23 cellular contexts compared by ENCODE assay signal in genomic region chr2:171807831-171808393, GRCh38.
DNase-seq lines count a peak whose midpoint lies in the region; ATAC-seq and TF ChIP-seq lines count a peak whose summit lies in the region.
"Had no signal": no experiment of that assay in that cellular context is flagged by ENCODE, and none has a peak within 500 bp of the region (broad histone marks: within the 10 kb centered on the region; RNA-seq: fewer than 3 reads in every experiment).

No MANE protein-coding gene starts in this region.

- DNase-seq in M059J (ENCODE audit: low read depth) (peak; percentile 66), astrocyte of the hippocampus (ENCODE audit: low read depth, low spot score) (peak; percentile 16), heart left ventricle (no peak), trophoblast cell (peak; percentile 34 to 42)
- no peak for DNase-seq in effector memory CD4-positive, alpha-beta T cell
- DNase-seq: activated CD4-positive, alpha-beta T cell treated with anti-CD3 and anti-CD28 coated beads, Interleukin-2, amount 10 ng/mL, durations not matched to agents 7 days and 5 days; anterior cingulate cortex; CD8-positive, alpha-beta T cell; DMS53; effector CD4-positive, alpha-beta T cell; GF-D8; glutamatergic neuron; Karpas-422; NCI-H1048; NCI-H187; NCI-H82; posterior cingulate gyrus; SJCRH30; stimulated activated naive CD4-positive, alpha-beta T cell; T-helper 2 cell; testis had no signal

- WGBS in heart left ventricle, 4 donors: 62 to 75% (median 69%) methylated on average over 5 of the region's 5 CpGs
- WGBS in trophoblast cell (ENCODE audit: extremely low coverage, insufficient coverage, insufficient read length): no CpG with 5 or more reads among the region's 5 CpGs

- no peak overlapping the region for H3K23ac ChIP-seq in trophoblast cell (ENCODE audit: low read length)

- H3K4me1 ChIP-seq in heart left ventricle (peaks cover 0 to 8% (median 0%) of the 10 kb centered on the region in 12 donors), trophoblast cell (ENCODE audit: control insufficient read depth in 1 of 2, insufficient read depth in 2 of 2, low read length in 2 of 2) (peaks cover 0 to 2% of the 10 kb centered on the region in 2 experiments)
- H3K4me1 ChIP-seq in effector memory CD4-positive, alpha-beta T cell (ENCODE audit: control insufficient read depth, insufficient read depth, low read length, poor library complexity, severe bottlenecking): no peaks in the 10 kb centered on the region
- H3K4me1 ChIP-seq: testis had no signal

- no peak overlapping the region for H2BK12ac ChIP-seq in trophoblast cell (ENCODE audit: low read length)

- no peak overlapping the region for H4K8ac ChIP-seq in trophoblast cell (ENCODE audit: low read depth, low read length)

- peak in 3 of 4 donors; percentile 13 to 36 (median 33) for ATAC-seq in heart left ventricle
- ATAC-seq in HG03097 (IDR thresholded peaks at IDR 0.05; ENCODE audit: low FRiP score, unreplicated experiment): no peak
- ATAC-seq in GM21723 (IDR thresholded peaks at IDR 0.05; ENCODE audit: unreplicated experiment): no peak
- ATAC-seq: CD8-positive, alpha-beta T cell had no signal

- no peak for TF ChIP-seq CTCF in heart left ventricle (IDR thresholded peaks at IDR 0.05)

- peak overlapping the region; percentile 24 for H3K4me2 ChIP-seq in trophoblast cell (ENCODE audit: low read length)

- intact Hi-C loops in heart left ventricle (cut with DNase I): no loop called here

- H3K14ac ChIP-seq in trophoblast cell (ENCODE audit: low read length): no peak overlapping the region

- TF ChIP-seq POLR2A in heart left ventricle (IDR thresholded peaks at IDR 0.05): no peak

- H3K9me3 ChIP-seq in heart left ventricle (no peaks in the 10 kb centered on the region), trophoblast cell (ENCODE audit: insufficient read depth, low read depth, low read length) (no peaks in the 10 kb centered on the region)
- no peaks in the 10 kb centered on the region for H3K9me3 ChIP-seq in effector memory CD4-positive, alpha-beta T cell (ENCODE audit: control insufficient read depth, low read length)
- H3K9me3 ChIP-seq: SJCRH30, testis had no signal

- H3K27ac ChIP-seq in heart left ventricle (no peak overlapping the region), trophoblast cell (ENCODE audit: low read depth, low read length) (no peak overlapping the region)
- H3K27ac ChIP-seq in effector memory CD4-positive, alpha-beta T cell (ENCODE audit: insufficient read depth, low read length, poor library complexity, severe bottlenecking): no peak overlapping the region
- H3K27ac ChIP-seq: SJCRH30, testis had no signal

- H2BK120ac ChIP-seq in trophoblast cell (ENCODE audit: insufficient read depth, low read length, poor library complexity): no peak overlapping the region

- no peak overlapping the region for H4K12ac ChIP-seq in trophoblast cell (ENCODE audit: low read depth, low read length)

- no peak overlapping the region for H3K18ac ChIP-seq in trophoblast cell (ENCODE audit: low read length)

- H4K91ac ChIP-seq in trophoblast cell (ENCODE audit: low read depth, low read length): no peak overlapping the region

- H3K79me2 ChIP-seq in trophoblast cell (ENCODE audit: control insufficient read depth, insufficient read depth, low read length, poor library complexity): no peaks in the 10 kb centered on the region

- peaks cover 0 to 68% (median 48%) of the 10 kb centered on the region in 9 donors for H3K36me3 ChIP-seq in heart left ventricle
- no peaks in the 10 kb centered on the region for H3K36me3 ChIP-seq in trophoblast cell (ENCODE audit: control insufficient read depth in 1 of 2, insufficient read depth in 2 of 2, low read length in 2 of 2)
- peaks cover 12% of the 10 kb centered on the region for H3K36me3 ChIP-seq in effector memory CD4-positive, alpha-beta T cell (ENCODE audit: control insufficient read depth, insufficient read depth, low read length)

- H3K4ac ChIP-seq in trophoblast cell (ENCODE audit: low read depth, low read length): no peak overlapping the region

- no peak overlapping the region for H2BK5ac ChIP-seq in trophoblast cell (ENCODE audit: low read depth, low read length, poor library complexity)

- H2AK5ac ChIP-seq in trophoblast cell (ENCODE audit: low read length): no peak overlapping the region

- H3K9ac ChIP-seq in trophoblast cell (ENCODE audit: low read length): no peak overlapping the region

- no peak overlapping the region for H2AFZ ChIP-seq in trophoblast cell (ENCODE audit: insufficient read depth, low read length, poor library complexity)

- peaks cover 2% of the 10 kb centered on the region for H3K79me1 ChIP-seq in trophoblast cell (ENCODE audit: low read length)

- H3K4me3 ChIP-seq in heart left ventricle (no peak overlapping the region), trophoblast cell (ENCODE audit: low read depth, low read length) (no peak overlapping the region)
- no peak overlapping the region for H3K4me3 ChIP-seq in effector memory CD4-positive, alpha-beta T cell (ENCODE audit: insufficient read depth, low read depth, low read length, poor library complexity, severe bottlenecking)
- H3K4me3 ChIP-seq: SJCRH30, testis had no signal

- no peaks in the 10 kb centered on the region for H3K27me3 ChIP-seq in heart left ventricle
- H3K27me3 ChIP-seq in trophoblast cell (ENCODE audit: insufficient read depth, low read length): no peaks in the 10 kb centered on the region
- H3K27me3 ChIP-seq in effector memory CD4-positive, alpha-beta T cell (replicated peaks; ENCODE audit: control insufficient read depth, insufficient read depth, low read length, poor library complexity, severe bottlenecking): no peaks in the 10 kb centered on the region
- H3K27me3 ChIP-seq: SJCRH30, testis had no signal

Comparison
In these comparisons a context has a peak if more than half of its experiments do, and no peak if none do; other contexts are left out.
1. DNase-seq: peak in M059J (single experiment), astrocyte of the hippocampus (single experiment) and trophoblast cell (2 of 2); none in heart left ventricle (0 of 5) and effector memory CD4-positive, alpha-beta T cell (0 of 3).
2. ATAC-seq: peak in heart left ventricle (3 of 4); none in HG03097 (single experiment) and GM21723 (single experiment).